In the genomic region with DNA sequence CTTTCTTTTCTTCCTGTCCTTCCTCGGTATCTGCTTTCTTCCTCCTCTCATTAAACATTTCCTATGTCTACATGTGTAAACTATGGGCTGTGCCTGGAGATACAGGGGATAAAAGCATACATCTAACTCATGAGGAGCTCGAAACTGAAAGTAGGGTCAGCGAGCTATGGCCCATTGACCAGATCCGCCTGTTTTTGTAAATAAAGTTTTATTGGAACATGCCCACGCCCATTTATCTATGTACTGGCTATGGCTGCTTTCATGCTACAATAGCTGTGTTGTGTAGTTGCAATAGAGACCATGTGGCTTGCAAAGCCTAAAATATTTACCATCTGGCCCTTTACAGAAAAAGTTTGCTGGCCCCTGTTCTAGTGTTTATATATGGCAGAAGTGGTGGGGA, we compare ENCODE assay signal across 23 cellular contexts.
"Had no signal": no experiment of that assay in that cellular context is flagged by ENCODE, and none has a peak within 500 bp of the region (broad histone marks: within the 10 kb centered on the region; RNA-seq: fewer than 3 reads in every experiment).

No MANE protein-coding gene starts in this region.

- H3K4me1 Mint-ChIP-seq: activated CD4-positive, alpha-beta T cell treated with anti-CD3 and anti-CD28 coated beads, Interleukin-2, amount 10 ng/mL, durations not matched to agents 24 days and 14 days; activated naive CD8-positive, alpha-beta T cell treated with anti-CD3 and anti-CD28 coated beads, Interleukin-2, amount 50 U/mL, for 24 hours; naive thymus-derived CD4-positive, alpha-beta T cell had no signal

- H3K36me3 ChIP-seq: ascending aorta, esophagus muscularis mucosa, gastroesophageal sphincter, heart left ventricle, ovary, transverse colon, uterus had no signal

- H3K4me3 ChIP-seq: ascending aorta, esophagus muscularis mucosa, gastroesophageal sphincter, heart left ventricle, ovary, psoas muscle, skin epidermis, transverse colon, uterus had no signal

- H3K36me3 Mint-ChIP-seq: naive thymus-derived CD4-positive, alpha-beta T cell had no signal

- H3K27me3 ChIP-seq: ascending aorta, esophagus muscularis mucosa, gastroesophageal sphincter, heart left ventricle, ovary, transverse colon, uterus had no signal

- H3K4me3 Mint-ChIP-seq: activated CD4-positive, alpha-beta T cell treated with anti-CD3 and anti-CD28 coated beads, Interleukin-2, amount 10 ng/mL, durations not matched to agents 24 days and 14 days; activated CD8-positive, alpha-beta T cell treated with anti-CD3 and anti-CD28 coated beads for 36 hours; activated naive CD4-positive, alpha-beta T cell treated with anti-CD3 and anti-CD28 coated beads for 36 hours; activated naive CD8-positive, alpha-beta T cell treated with anti-CD3 and anti-CD28 coated beads, Interleukin-2, amount 50 U/mL, for 24 hours; naive thymus-derived CD4-positive, alpha-beta T cell had no signal

- H3K27ac ChIP-seq: ascending aorta, esophagus muscularis mucosa, gastroesophageal sphincter, ovary, psoas muscle, skin epidermis, transverse colon, uterus had no signal

- H3K4me1 ChIP-seq: ascending aorta, esophagus muscularis mucosa, gastroesophageal sphincter, psoas muscle, transverse colon, uterus had no signal

- H3K9me3 ChIP-seq: ascending aorta, esophagus muscularis mucosa, gastroesophageal sphincter, heart left ventricle, ovary, psoas muscle, transverse colon, uterus had no signal

- H3K27ac Mint-ChIP-seq: activated CD4-positive, alpha-beta T cell treated with anti-CD3 and anti-CD28 coated beads, Interleukin-2, amount 10 ng/mL, durations not matched to agents 24 days and 14 days; activated CD8-positive, alpha-beta T cell treated with anti-CD3 and anti-CD28 coated beads for 36 hours; activated naive CD4-positive, alpha-beta T cell treated with anti-CD3 and anti-CD28 coated beads for 36 hours; activated naive CD8-positive, alpha-beta T cell treated with anti-CD3 and anti-CD28 coated beads, Interleukin-2, amount 50 U/mL, for 24 hours; activated T-helper 2 cell treated with anti-CD3 and anti-CD28 coated beads, Interferon-gamma antibody, Interleukin-2, Interleukin-4, amounts not matched to agents 10 μg/mL and 5 μg/mL and 100 μg/mL, durations not matched to agents 14 hours and 24 hours and 36 hours; naive thymus-derived CD4-positive, alpha-beta T cell had no signal

- H3K27me3 Mint-ChIP-seq: activated CD4-positive, alpha-beta T cell treated with anti-CD3 and anti-CD28 coated beads, Interleukin-2, amount 10 ng/mL, durations not matched to agents 24 days and 14 days; activated CD8-positive, alpha-beta T cell treated with anti-CD3 and anti-CD28 coated beads for 36 hours; activated naive CD8-positive, alpha-beta T cell treated with anti-CD3 and anti-CD28 coated beads, Interleukin-2, amount 50 U/mL, for 24 hours had no signal

- ATAC-seq: activated CD8-positive, alpha-beta T cell treated with anti-CD3 and anti-CD28 coated beads for 36 hours; activated naive CD8-positive, alpha-beta T cell treated with anti-CD3 and anti-CD28 coated beads, Interleukin-2, amount 50 U/mL, for 24 hours; gastroesophageal sphincter; naive thymus-derived CD4-positive, alpha-beta T cell; psoas muscle; stimulated activated naive CD8-positive, alpha-beta T cell treated with anti-CD3 and anti-CD28 coated beads, Interleukin-15, Interleukin-2, amounts not matched to agents 100 U/mL and 50 U/mL, for 24 hours had no signal

- DNase-seq: activated CD4-positive, alpha-beta T cell treated with anti-CD3 and anti-CD28 coated beads, Interleukin-2, amount 10 ng/mL, durations not matched to agents 24 days and 14 days; activated CD4-positive, CD25-positive, alpha-beta regulatory T cell; activated CD8-positive, alpha-beta T cell treated with anti-CD3 and anti-CD28 coated beads for 36 hours; activated naive CD4-positive, alpha-beta T cell treated with anti-CD3 and anti-CD28 coated beads for 36 hours; activated naive CD8-positive, alpha-beta T cell treated with anti-CD3 and anti-CD28 coated beads, Interleukin-2, amount 50 U/mL, for 24 hours; activated T-cell treated with anti-CD3 and anti-CD28 coated beads, Interleukin-2, amount 50 U/mL, for 1 hour; cortex of kidney; effector CD4-positive, alpha-beta T cell; heart left ventricle; kidney glomerular epithelial cell; mesendoderm; naive thymus-derived CD4-positive, alpha-beta T cell; ovary; psoas muscle; stimulated activated naive CD8-positive, alpha-beta T cell treated with anti-CD3 and anti-CD28 coated beads, Interleukin-15, Interleukin-2, amounts not matched to agents 100 U/mL and 50 U/mL, for 24 hours; T1000; transverse colon; uterus had no signal
